Comparison of ENCODE assay signal across 8 cellular contexts in the genomic region with DNA sequence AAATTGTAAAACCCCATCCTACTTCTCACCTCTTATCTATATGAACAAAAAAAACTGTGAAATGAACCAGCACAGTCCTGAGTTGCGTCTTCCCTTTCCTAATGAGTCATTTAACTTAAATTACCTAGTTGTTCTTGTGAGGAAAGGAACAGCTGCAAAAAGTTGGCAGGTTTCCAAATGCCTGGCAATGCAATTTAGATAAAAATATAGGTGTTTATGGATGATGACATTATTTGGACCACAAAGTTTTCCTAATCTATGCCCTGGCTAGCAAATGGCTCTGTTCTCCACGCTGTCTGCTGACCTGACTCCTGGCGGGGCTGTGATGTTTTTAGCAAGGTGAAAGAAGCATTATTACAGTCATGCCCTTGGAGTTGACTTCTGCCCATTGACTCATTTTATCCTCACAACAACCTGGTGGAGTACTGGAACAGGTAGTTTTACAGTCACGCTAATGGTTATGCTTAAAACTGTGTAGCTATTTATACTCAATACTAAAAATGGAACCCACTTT. TPM values are rescaled to one million over a fixed set of nuclear protein-coding genes. Genes with fewer than 3 reads are reported as not detected.
A peak's percentile ranks its signal among the peaks of the same experiment; 100 is the strongest.
DNase-seq lines count a peak whose midpoint lies in the region; ATAC-seq and TF ChIP-seq lines count a peak whose summit lies in the region.

No MANE protein-coding gene starts in this region.

- peak; percentile 9 to 28 (median 9) for DNase-seq in stimulated activated CD4-positive, alpha-beta T cell treated with anti-CD3 and anti-CD28 coated beads, Interleukin-12 subunit alpha, Interleukin-12 subunit beta, amount 100 ng/mL, for 48 hours (ENCODE audit: low read depth in 2 of 3, low spot score in 1 of 3)
- DNase-seq in stimulated activated CD4-positive, alpha-beta T cell treated with anti-CD3 and anti-CD28 coated beads, Interleukin-12 subunit alpha, Interleukin-12 subunit beta, amount 100 ng/mL, for 4 hours: no peak
- DNase-seq in NOMO-1 treated with DMSO at 0.1 percent for 48 hours (lab: John Stamatoyannopoulos, UW; ENCODE audit: unreplicated experiment) (peak; percentile 57), myocyte (ENCODE audit: low read depth) (peak; percentile 57), NCI-H2029 treated with DMSO at 0.1 percent for 48 hours (lab: John Stamatoyannopoulos, UW) (no peak), WTC11 (ENCODE audit: low spot score) (no peak), neural progenitor cell (ENCODE audit: low spot score) (no peak)

- H3F3A ChIP-seq in neural progenitor cell (ENCODE audit: low read depth): no peaks in the 10 kb centered on the region

- H3K4me1 Mint-ChIP-seq in WTC11: peaks cover 6% of the 10 kb centered on the region
- peaks cover 7% of the 10 kb centered on the region for H3K4me1 Mint-ChIP-seq in neural progenitor cell

- H3K4me3 ChIP-seq in neural progenitor cell: no peak overlapping the region

- no peaks in the 10 kb centered on the region for H3K36me3 ChIP-seq in neural progenitor cell

- H3K27me3 Mint-ChIP-seq in WTC11 (ENCODE audit: low read depth) (no peaks in the 10 kb centered on the region), neural progenitor cell (ENCODE audit: insufficient read depth, low read depth) (no peaks in the 10 kb centered on the region)

- ATAC-seq in HG02938 (IDR thresholded peaks at IDR 0.05; ENCODE audit: unreplicated experiment): peak; percentile 72
- ATAC-seq in WTC11: no peak

- POLR2A ChIA-PET in WTC11 (lab: Charles Lee): no interaction called here

- H3K27ac ChIP-seq in neural progenitor cell: no peak overlapping the region

- H3K27ac Mint-ChIP-seq in WTC11: no peak overlapping the region
- no peak overlapping the region for H3K27ac Mint-ChIP-seq in neural progenitor cell

- no peaks in the 10 kb centered on the region for H3K9me3 ChIP-seq in neural progenitor cell (ENCODE audit: low read depth)

- no peak overlapping the region for H3K4me2 ChIP-seq in neural progenitor cell

- CTCF ChIA-PET in WTC11 (lab: Charles Lee): no interaction called here

- H3K27me3 ChIP-seq in neural progenitor cell: no peaks in the 10 kb centered on the region

- no peaks in the 10 kb centered on the region for H3K79me2 ChIP-seq in neural progenitor cell (ENCODE audit: low read depth)

- no peak overlapping the region for H3K9ac ChIP-seq in neural progenitor cell

- H4K20me1 ChIP-seq in neural progenitor cell (ENCODE audit: low read depth): no peaks in the 10 kb centered on the region

- H3K9me3 Mint-ChIP-seq in WTC11 (no peaks in the 10 kb centered on the region), neural progenitor cell (no peaks in the 10 kb centered on the region)

- H3K4me3 Mint-ChIP-seq in WTC11: no peak overlapping the region
- no peak overlapping the region for H3K4me3 Mint-ChIP-seq in neural progenitor cell

- no peak overlapping the region for H2AFZ ChIP-seq in neural progenitor cell (replicated peaks)

- TF ChIP-seq CTCF in WTC11 (IDR thresholded peaks at IDR 0.05) (no peak), neural progenitor cell (IDR thresholded peaks at IDR 0.05) (no peak)

- H3K36me3 Mint-ChIP-seq in WTC11: no peaks in the 10 kb centered on the region
- H3K36me3 Mint-ChIP-seq in neural progenitor cell: no peaks in the 10 kb centered on the region

- H3K4me1 ChIP-seq in neural progenitor cell: peaks cover 4% of the 10 kb centered on the region

TF ChIP-seq in WTC11, 78 proteins besides CTCF, POLR2A, EP300 and RAD21:
- TF ChIP-seq, protein P1, sequence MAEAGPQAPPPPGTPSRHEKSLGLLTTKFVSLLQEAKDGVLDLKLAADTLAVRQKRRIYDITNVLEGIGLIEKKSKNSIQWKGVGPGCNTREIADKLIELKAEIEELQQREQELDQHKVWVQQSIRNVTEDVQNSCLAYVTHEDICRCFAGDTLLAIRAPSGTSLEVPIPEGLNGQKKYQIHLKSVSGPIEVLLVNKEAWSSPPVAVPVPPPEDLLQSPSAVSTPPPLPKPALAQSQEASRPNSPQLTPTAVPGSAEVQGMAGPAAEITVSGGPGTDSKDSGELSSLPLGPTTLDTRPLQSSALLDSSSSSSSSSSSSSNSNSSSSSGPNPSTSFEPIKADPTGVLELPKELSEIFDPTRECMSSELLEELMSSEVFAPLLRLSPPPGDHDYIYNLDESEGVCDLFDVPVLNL (CRISPR knock-in tag; IDR thresholded peaks at IDR 0.05; ENCODE audit: borderline replicate concordance, low read depth): no peak
- TF ChIP-seq OVOL2 (CRISPR knock-in tag; IDR thresholded peaks at IDR 0.05; ENCODE audit: borderline replicate concordance) (no peak), NFE2L1 (CRISPR knock-in tag; IDR thresholded peaks at IDR 0.05) (no peak), KAT7 (CRISPR knock-in tag; IDR thresholded peaks at IDR 0.05; ENCODE audit: borderline replicate concordance) (no peak), ZNF671 (CRISPR knock-in tag; IDR thresholded peaks at IDR 0.05) (no peak)
- TF ChIP-seq, protein P2, sequence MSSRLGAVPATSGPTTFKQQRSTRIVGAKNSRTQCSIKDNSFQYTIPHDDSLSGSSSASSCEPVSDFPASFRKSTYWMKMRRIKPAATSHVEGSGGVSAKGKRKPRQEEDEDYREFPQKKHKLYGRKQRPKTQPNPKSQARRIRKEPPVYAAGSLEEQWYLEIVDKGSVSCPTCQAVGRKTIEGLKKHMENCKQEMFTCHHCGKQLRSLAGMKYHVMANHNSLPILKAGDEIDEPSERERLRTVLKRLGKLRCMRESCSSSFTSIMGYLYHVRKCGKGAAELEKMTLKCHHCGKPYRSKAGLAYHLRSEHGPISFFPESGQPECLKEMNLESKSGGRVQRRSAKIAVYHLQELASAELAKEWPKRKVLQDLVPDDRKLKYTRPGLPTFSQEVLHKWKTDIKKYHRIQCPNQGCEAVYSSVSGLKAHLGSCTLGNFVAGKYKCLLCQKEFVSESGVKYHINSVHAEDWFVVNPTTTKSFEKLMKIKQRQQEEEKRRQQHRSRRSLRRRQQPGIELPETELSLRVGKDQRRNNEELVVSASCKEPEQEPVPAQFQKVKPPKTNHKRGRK (CRISPR knock-in tag; IDR thresholded peaks at IDR 0.05; ENCODE audit: borderline replicate concordance): no peak
TF ChIP-seq in WTC11: peak in this region for 0.

RNA-seq across cellular contexts. Expression of gene RELL1, which starts 29.8 kb away (rescaled TPM):
- 66.9 and 97.1 TPM in 2 replicates for total RNA-seq in myocyte
- polyA plus RNA-seq in myocyte (2012): 27.4 TPM
- total RNA-seq in WTC11 (2021): 10.1 to 14.4 TPM (median 12.5 TPM) in 3 replicates
- 12.1 and 17.5 TPM in 2 replicates for total RNA-seq in neural progenitor cell (ENCODE audit: low replicate concordance)

Comparison
In these comparisons a context has a peak if more than half of its experiments do, and no peak if none do; other contexts are left out.
1. DNase-seq: peak in stimulated activated CD4-positive, alpha-beta T cell treated with anti-CD3 and anti-CD28 coated beads, Interleukin-12 subunit alpha, Interleukin-12 subunit beta, amount 100 ng/mL, for 48 hours (3 of 3), NOMO-1 treated with DMSO at 0.1 percent for 48 hours (single experiment) and myocyte (single experiment); none in stimulated activated CD4-positive, alpha-beta T cell treated with anti-CD3 and anti-CD28 coated beads, Interleukin-12 subunit alpha, Interleukin-12 subunit beta, amount 100 ng/mL, for 4 hours (single experiment), NCI-H2029 treated with DMSO at 0.1 percent for 48 hours (single experiment), WTC11 (single experiment) and neural progenitor cell (single experiment).